Comparison of ENCODE assay signal across 31 cellular contexts in the genomic region with DNA sequence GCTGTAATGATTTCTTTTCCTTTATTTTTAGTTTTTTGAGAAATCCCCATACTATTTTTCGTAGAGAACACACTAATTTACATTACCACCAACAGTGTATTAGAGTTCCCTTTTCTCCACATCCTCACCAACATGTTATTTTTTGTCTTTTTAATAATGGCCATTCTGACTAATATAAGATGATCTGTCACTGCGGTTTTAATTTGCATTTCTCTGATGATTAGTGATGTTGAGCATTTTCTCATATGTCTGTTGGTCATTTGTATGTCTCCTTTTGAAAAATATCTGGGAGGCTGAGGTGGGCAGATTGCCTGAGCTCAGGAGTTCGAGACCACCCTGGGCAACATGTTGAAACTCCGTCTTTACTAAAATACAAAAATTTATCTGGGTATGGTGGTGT. TPM values are rescaled to one million over a fixed set of nuclear protein-coding genes. Genes with fewer than 3 reads are reported as not detected.
DNase-seq lines count a peak whose midpoint lies in the region; ATAC-seq, FAIRE-seq and TF ChIP-seq lines count a peak whose summit lies in the region.
"Had no signal": no experiment of that assay in that cellular context is flagged by ENCODE, and none has a peak within 500 bp of the region (broad histone marks: within the 10 kb centered on the region; RNA-seq: fewer than 3 reads in every experiment).

No MANE protein-coding gene starts in this region.

- no peaks in the 10 kb centered on the region for H3K4me1 ChIP-seq in Karpas-422 (ENCODE audit: low read length)
- H3K4me1 ChIP-seq: BE2C, suprapubic skin had no signal

- no peaks in the 10 kb centered on the region for H3K27me3 Mint-ChIP-seq in activated CD8-positive, alpha-beta T cell treated with anti-CD3 and anti-CD28 coated beads for 36 hours

- no peak overlapping the region for H3K27ac ChIP-seq in Karpas-422 (ENCODE audit: low read length)
- H3K27ac ChIP-seq: suprapubic skin had no signal

- TF ChIP-seq POLR2A in GM12891 (IDR thresholded peaks at IDR 0.05; ENCODE audit: low read depth, low read length): no peak

- no peak overlapping the region for H3K4me3 Mint-ChIP-seq in activated CD8-positive, alpha-beta T cell treated with anti-CD3 and anti-CD28 coated beads for 36 hours
- H3K4me3 Mint-ChIP-seq: naive thymus-derived CD4-positive, alpha-beta T cell had no signal

- POLR2A ChIA-PET in activated CD8-positive, alpha-beta T cell treated with anti-CD3 and anti-CD28 coated beads for 36 hours (lab: Charles Lee): no interaction called here

- H3K4me1 Mint-ChIP-seq in activated CD8-positive, alpha-beta T cell treated with anti-CD3 and anti-CD28 coated beads for 36 hours (ENCODE audit: low read depth): no peaks in the 10 kb centered on the region
- H3K4me1 Mint-ChIP-seq: naive thymus-derived CD4-positive, alpha-beta T cell had no signal

- H2AFZ ChIP-seq in Karpas-422 (ENCODE audit: low read length): no peak overlapping the region

- no peak overlapping the region for H3K9ac ChIP-seq in Karpas-422 (ENCODE audit: low read length)

- no peak overlapping the region for H3K4me2 ChIP-seq in Karpas-422 (ENCODE audit: low read depth, low read length, poor library complexity, severe bottlenecking)

- H3K27ac Mint-ChIP-seq in activated CD8-positive, alpha-beta T cell treated with anti-CD3 and anti-CD28 coated beads for 36 hours: no peak overlapping the region
- H3K27ac Mint-ChIP-seq: naive thymus-derived CD4-positive, alpha-beta T cell had no signal

- no peaks in the 10 kb centered on the region for H4K20me1 ChIP-seq in Karpas-422 (ENCODE audit: insufficient read depth, low read depth, low read length)

- FAIRE-seq in GM12891 (lab: Jason Lieb, UNC): no peak
- FAIRE-seq: endometrium, RCC 7860 had no signal

- no peaks in the 10 kb centered on the region for H3K9me3 ChIP-seq in Karpas-422 (ENCODE audit: low read length)
- H3K9me3 ChIP-seq: BE2C, suprapubic skin had no signal

- H3K9me3 Mint-ChIP-seq in activated CD8-positive, alpha-beta T cell treated with anti-CD3 and anti-CD28 coated beads for 36 hours: no peaks in the 10 kb centered on the region

- no peaks in the 10 kb centered on the region for H3K27me3 ChIP-seq in Karpas-422 (ENCODE audit: low read length)
- H3K27me3 ChIP-seq: BE2C, suprapubic skin had no signal

- H3K36me3 ChIP-seq in Karpas-422 (ENCODE audit: insufficient read depth, low read length): no peaks in the 10 kb centered on the region
- H3K36me3 ChIP-seq: BE2C, suprapubic skin had no signal

- CTCF ChIA-PET in activated CD8-positive, alpha-beta T cell treated with anti-CD3 and anti-CD28 coated beads for 36 hours (lab: Charles Lee): interaction anchor here (1.3 to 2.0 kb wide), 3 partner anchors 8 to 216 kb away, joined by 3 to 5 read pairs (median 3); no protein-coding TSS in a partner anchor

- DNase-seq in GM12891 (ENCODE audit: insufficient read length, low spot score): no peak
- no peak for DNase-seq in Karpas-422
- no peak for DNase-seq in activated CD8-positive, alpha-beta T cell treated with anti-CD3 and anti-CD28 coated beads for 36 hours
- DNase-seq in AG08396 (ENCODE audit: low spot score): no peak
- DNase-seq: activated CD4-positive, alpha-beta T cell treated with anti-CD3 and anti-CD28 coated beads, Interleukin-2, amount 50 U/mL, for 4 hours; activated naive CD4-positive, alpha-beta T cell; activated T-cell treated with anti-CD3 and anti-CD28 coated beads, Interleukin-2, amount 50 U/mL, for 1 hour; amygdala; BE2C; glutamatergic neuron; GOT3; left colon; naive thymus-derived CD4-positive, alpha-beta T cell; NCI-H1105; NCI-H2107; NCI-H510A; NK-92 treated with Interleukin-12 subunit alpha and Interleukin-12 subunit beta, amount 100 ng/mL, for 24 hours; right cardiac atrium; stimulated activated CD8-positive, alpha-beta memory T cell treated with anti-CD3 and anti-CD28 coated beads, Interleukin-4, amount 100 ng/mL, for 48 hours; T-helper 2 cell had no signal

- no peaks in the 10 kb centered on the region for H3K9me2 ChIP-seq in Karpas-422 (replicated peaks; ENCODE audit: insufficient read depth, low read length)

- ATAC-seq in GM19023 (IDR thresholded peaks at IDR 0.05; ENCODE audit: unreplicated experiment) (peak; percentile 73), HG02759 (IDR thresholded peaks at IDR 0.05; ENCODE audit: unreplicated experiment) (peak; percentile 70), HG03442 (IDR thresholded peaks at IDR 0.05; ENCODE audit: unreplicated experiment) (peak; percentile 81), HG02571 (IDR thresholded peaks at IDR 0.05; ENCODE audit: unreplicated experiment) (no peak)
- no peak for ATAC-seq in activated CD8-positive, alpha-beta T cell treated with anti-CD3 and anti-CD28 coated beads for 36 hours
- ATAC-seq: left colon; naive thymus-derived CD4-positive, alpha-beta T cell; right cardiac atrium had no signal

- intact Hi-C loops in activated CD8-positive, alpha-beta T cell treated with anti-CD3 and anti-CD28 coated beads for 36 hours (cut with micrococcal nuclease): loop anchor here (10.0 kb wide), 1 partner anchor 107 kb away; a partner anchor contains a TSS

- TF ChIP-seq CTCF in activated CD8-positive, alpha-beta T cell treated with anti-CD3 and anti-CD28 coated beads for 36 hours (IDR thresholded peaks at IDR 0.05): no peak

- no peaks in the 10 kb centered on the region for H3K36me3 Mint-ChIP-seq in activated CD8-positive, alpha-beta T cell treated with anti-CD3 and anti-CD28 coated beads for 36 hours (ENCODE audit: low read depth)
- H3K36me3 Mint-ChIP-seq: naive thymus-derived CD4-positive, alpha-beta T cell had no signal

- no peak overlapping the region for H3K4me3 ChIP-seq in Karpas-422 (ENCODE audit: low read length)
- H3K4me3 ChIP-seq: suprapubic skin had no signal

- H3K79me2 ChIP-seq in Karpas-422 (ENCODE audit: low read length): no peaks in the 10 kb centered on the region

TF ChIP-seq in GM12891, 5 proteins besides CTCF, POLR2A, EP300 and RAD21:
- TF ChIP-seq SPI1 (IDR thresholded peaks at IDR 0.05; ENCODE audit: low read depth, low read length) (0 out of 2 replicates have a peak, but pooled peaks have one; percentile 15), POLR2AphosphoS5 (IDR thresholded peaks at IDR 0.05; ENCODE audit: low read depth, low read length) (no peak)

RNA-seq across cellular contexts. Expression of a gene that starts 30.2 kb away (rescaled TPM):
- 1.1 TPM for polyA plus RNA-seq in GM12891 (2012; ENCODE audit: low read depth, missing spikeins)
- not detected in 2 replicates for total RNA-seq in Karpas-422 (2014; rRNA removed; shearing (Covaris generic); ENCODE audit: low replicate concordance)
- under 1 TPM in 1 of 2 experiments, not detected in 1; 0.81 TPM for total RNA-seq in activated CD8-positive, alpha-beta T cell treated with anti-CD3 and anti-CD28 coated beads for 36 hours
- total RNA-seq: A172, fibroblast of lung, mesenteric fat pad, osteoblast, suprapubic skin had no signal
- polyA plus RNA-seq: fibroblast of lung had no signal

Comparison
In these comparisons a context has a peak if more than half of its experiments do, and no peak if none do; other contexts are left out.
1. ATAC-seq: peak in GM19023 (single experiment), HG02759 (single experiment) and HG03442 (single experiment); none in HG02571 (single experiment) and activated CD8-positive, alpha-beta T cell treated with anti-CD3 and anti-CD28 coated beads for 36 hours (single experiment).